ENCODE assay signal across 8 cellular contexts in genomic region chr11:118791961-118792578, GRCh38. TPM values are rescaled to one million over a fixed set of nuclear protein-coding genes. Genes with fewer than 3 reads are reported as not detected.
DNase-seq lines count a peak whose midpoint lies in the region; ATAC-seq lines count a peak whose summit lies in the region.

No MANE protein-coding gene starts in this region.

- peak overlapping the region; percentile 97 for H3K4me3 ChIP-seq in ectodermal cell (ENCODE audit: insufficient read depth, low read depth, low read length)
- H3K4me3 ChIP-seq in mesodermal cell (ENCODE audit: extremely low read depth, insufficient read depth, low read length, poor library complexity, severe bottlenecking) = peak overlapping the region; percentile 96

- no peaks in the 10 kb centered on the region for H3K27me3 ChIP-seq in ectodermal cell (ENCODE audit: control insufficient read depth, insufficient read depth, low read length, poor library complexity, severe bottlenecking)

- H3K27ac ChIP-seq in ectodermal cell (ENCODE audit: insufficient read depth, low read depth, low read length, poor library complexity, severe bottlenecking) (peak overlapping the region; percentile 97), mesodermal cell (ENCODE audit: low read depth, low read length, severe bottlenecking) (peak overlapping the region; percentile 98)

- H3K4me1 ChIP-seq in ectodermal cell (ENCODE audit: control insufficient read depth, insufficient read depth, low read length) (no peaks in the 10 kb centered on the region), mesodermal cell (ENCODE audit: control insufficient read depth, insufficient read depth, low read length, poor library complexity, severe bottlenecking) (peaks cover 9% of the 10 kb centered on the region)

- no peaks in the 10 kb centered on the region for H3K9me3 ChIP-seq in ectodermal cell (ENCODE audit: control insufficient read depth, low read length)
- H3K9me3 ChIP-seq in mesodermal cell (ENCODE audit: control insufficient read depth, low read length) = no peaks in the 10 kb centered on the region

- DNase-seq in SIG-M5 treated with dmso at 0.1 percent for 504 hours (lab: John Stamatoyannopoulos, UW; ENCODE audit: unreplicated experiment) (peak; percentile 40), SIG-M5 (lab: John Stamatoyannopoulos, UW) (no peak), T1000 (lab: John Stamatoyannopoulos, UW) (no peak)
- peak; percentile 53 for DNase-seq in activated CD4-positive, alpha-beta T cell treated with anti-CD3 and anti-CD28 coated beads for 48 hours
- peak; percentile 58 for DNase-seq in stimulated activated naive CD8-positive, alpha-beta T cell treated with anti-CD3 and anti-CD28 coated beads, Interleukin-15, Interleukin-2, amounts not matched to agents 100 U/mL and 50 U/mL, for 24 hours

- WGBS in ectodermal cell, 2 experiments = 1% methylated on average over 39 of the region's 39 CpGs
- WGBS in mesodermal cell (ENCODE audit: insufficient coverage in 2 of 2), 2 experiments = 1 to 2% methylated on average over 14 to 20 of the region's 39 CpGs

- H3K36me3 ChIP-seq in ectodermal cell (ENCODE audit: control insufficient read depth, insufficient read depth, low read length) (no peaks in the 10 kb centered on the region), mesodermal cell (ENCODE audit: control insufficient read depth, insufficient read depth, low read length) (peaks cover 9% of the 10 kb centered on the region)

- ATAC-seq in stimulated activated naive CD8-positive, alpha-beta T cell treated with anti-CD3 and anti-CD28 coated beads, Interleukin-15, Interleukin-2, amounts not matched to agents 100 U/mL and 50 U/mL, for 24 hours = peak; percentile 4
- no peak for ATAC-seq in HG02571 (IDR thresholded peaks at IDR 0.05; ENCODE audit: unreplicated experiment)

RNA-seq across cellular contexts. Expression of gene DDX6, which starts 1.1 kb away (rescaled TPM):
- 108 TPM for polyA plus RNA-seq in ectodermal cell (2013, experiment 1 of 4)
- 120 TPM for polyA plus RNA-seq in ectodermal cell (2013, experiment 2 of 4)
- polyA plus RNA-seq in ectodermal cell (2013, experiment 3 of 4) = 66.9 TPM
- polyA plus RNA-seq in ectodermal cell (2013, experiment 4 of 4) = 71.2 TPM
- polyA plus RNA-seq in mesodermal cell (2013, experiment 1 of 2) = 49.3 TPM
- 51.4 TPM for polyA plus RNA-seq in mesodermal cell (2013, experiment 2 of 2)

Comparison
In these comparisons a context has a peak if more than half of its experiments do, and no peak if none do; other contexts are left out.
1. DNase-seq: peak in SIG-M5 treated with dmso at 0.1 percent for 504 hours (single experiment), activated CD4-positive, alpha-beta T cell treated with anti-CD3 and anti-CD28 coated beads for 48 hours (single experiment) and stimulated activated naive CD8-positive, alpha-beta T cell treated with anti-CD3 and anti-CD28 coated beads, Interleukin-15, Interleukin-2, amounts not matched to agents 100 U/mL and 50 U/mL, for 24 hours (single experiment); none in SIG-M5 (single experiment) and T1000 (single experiment).